8 cellular contexts compared by ENCODE assay signal in the genomic region with DNA sequence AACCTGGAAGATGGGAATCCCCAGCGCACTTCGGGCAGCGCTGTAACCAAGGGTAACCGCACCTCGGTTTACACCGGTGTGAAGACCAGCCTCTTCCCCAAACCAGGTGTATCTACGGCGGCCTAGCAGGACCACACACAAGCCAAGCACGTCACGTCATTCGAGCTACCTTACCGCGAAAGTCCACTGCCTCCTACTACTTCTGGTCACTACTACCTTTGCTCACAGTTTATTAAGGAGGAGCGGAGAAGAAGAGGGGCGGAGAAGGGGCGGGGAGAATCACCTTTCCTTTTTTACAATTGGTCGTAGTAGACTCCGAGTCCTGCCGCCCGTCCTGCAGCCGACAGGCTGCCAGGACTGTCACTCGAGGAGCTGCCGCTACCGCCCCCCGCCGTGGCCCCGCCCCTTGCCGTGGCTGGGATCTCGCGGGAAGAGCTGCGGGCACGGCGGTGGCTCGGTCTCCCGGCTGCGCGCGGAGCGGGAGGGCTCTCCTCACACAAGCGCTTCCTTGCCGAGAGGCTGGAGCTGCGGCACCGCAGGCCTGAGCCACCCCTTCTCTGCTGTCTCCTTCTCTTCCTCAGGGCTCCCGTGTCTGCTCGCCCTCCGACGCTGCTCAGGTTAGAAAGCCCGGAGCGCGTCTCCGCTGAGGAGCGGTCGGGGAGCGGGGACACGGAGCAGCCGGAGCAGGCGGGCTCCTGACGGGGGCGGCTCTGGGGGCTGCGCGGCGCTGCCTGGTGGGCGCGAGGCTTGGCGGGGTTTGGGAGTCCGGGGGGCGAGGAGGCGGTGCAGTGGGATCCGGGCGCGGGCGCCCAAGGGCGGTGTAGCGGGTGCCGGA. TPM values are rescaled to one million over a fixed set of nuclear protein-coding genes. Genes with fewer than 3 reads are reported as not detected.
A peak's percentile ranks its signal among the peaks of the same experiment; 100 is the strongest.
DNase-seq lines count a peak whose midpoint lies in the region; ATAC-seq and TF ChIP-seq lines count a peak whose summit lies in the region.

Gene GLCE (plus strand): TSS at position 495 of the 835 bp plus-strand sequence. CDS start 95,172 bp downstream, outside the sequence.

- peak within 1 kb of the TSS; percentile 94 for H3K4me2 ChIP-seq in parathyroid adenoma (ENCODE audit: low read length)

- peak; percentile 94 for DNase-seq in NCI-H1436 (lab: John Stamatoyannopoulos, UW)
- peak; percentile 98 for DNase-seq in SW480 (ENCODE audit: low spot score)
- peak; percentile 96 to 98 (median 96) for DNase-seq in adrenal gland
- DNase-seq in cardiac septum (ENCODE audit: low spot score) = peak; percentile 98
- peak; percentile 94 to 97 for DNase-seq in tibial artery

- ATAC-seq in HG02798 (IDR thresholded peaks at IDR 0.05; ENCODE audit: poor library complexity, unreplicated experiment) = peak; percentile 97

- peak; percentile 91 to 95 for TF ChIP-seq POLR2A in adrenal gland (IDR thresholded peaks at IDR 0.05)

- no peak for TF ChIP-seq CTCF in GM12875 (IDR thresholded peaks at IDR 0.05; ENCODE audit: borderline replicate concordance, insufficient read depth, low read depth, low read length)
- TF ChIP-seq CTCF in adrenal gland (IDR thresholded peaks at IDR 0.05) = no peak
- no peak for TF ChIP-seq CTCF in parathyroid adenoma (IDR thresholded peaks at IDR 0.05)
- peak in 1 of 2 experiments; percentile 7 for TF ChIP-seq CTCF in tibial artery (IDR thresholded peaks at IDR 0.05)

- H3K9me3 ChIP-seq in adrenal gland (replicated peaks in 1 of 3) (no peaks in the 10 kb centered on the region), parathyroid adenoma (ENCODE audit: control insufficient read depth, low read length) (no peaks in the 10 kb centered on the region), tibial artery (no peaks in the 10 kb centered on the region)

- H3K27me3 ChIP-seq in adrenal gland = no peaks in the 10 kb centered on the region
- H3K27me3 ChIP-seq in parathyroid adenoma (ENCODE audit: control insufficient read depth, insufficient read depth, low read length) = no peaks in the 10 kb centered on the region
- H3K27me3 ChIP-seq in tibial artery = no peaks in the 10 kb centered on the region

- H3K27ac ChIP-seq in adrenal gland (peak within 1 kb of the TSS; percentile 33 to 86 (median 75)), parathyroid adenoma (peak within 1 kb of the TSS; percentile 89), tibial artery (peak within 1 kb of the TSS; percentile 75)

- peak within 1 kb of the TSS; percentile 84 for H3K4me3 ChIP-seq in GM12875 (ENCODE audit: low read depth, low read length)
- H3K4me3 ChIP-seq in adrenal gland = peak within 1 kb of the TSS; percentile 43 to 98 (median 82)
- peak within 1 kb of the TSS; percentile 89 for H3K4me3 ChIP-seq in parathyroid adenoma (ENCODE audit: low read depth, low read length)
- peak within 1 kb of the TSS; percentile 75 to 98 for H3K4me3 ChIP-seq in tibial artery

- intact Hi-C loops in adrenal gland (cut with DNase I) = loop anchor here (5.0 to 10.0 kb wide), 5 partner anchors 64 to 234 kb away; no protein-coding TSS in a partner anchor
- intact Hi-C loops in cardiac septum (cut with DNase I) = loop anchor here (5.0 kb wide), 2 partner anchors 98 to 107 kb away; no protein-coding TSS in a partner anchor
- intact Hi-C loops in tibial artery (cut with DNase I; ENCODE audit: low total_unique reads) = no loop called here

- H3K9ac ChIP-seq in parathyroid adenoma = peak within 1 kb of the TSS; percentile 46

- H3K4me1 ChIP-seq in adrenal gland (replicated peaks in 1 of 2) (peaks cover 0 to 19% of the 10 kb centered on the region in 2 donors), parathyroid adenoma (peaks cover 4% of the 10 kb centered on the region), tibial artery (peaks cover 0 to 11% (median 2%) of the 10 kb centered on the region in 4 donors)

- peak within 1 kb of the TSS; percentile 93 for H2AFZ ChIP-seq in parathyroid adenoma

- H3K79me2 ChIP-seq in parathyroid adenoma = peaks cover 5% of the 10 kb centered on the region

- 0 to 2% (median 1%) methylated on average over 19 to 75 of the region's 75 CpGs for WGBS in adrenal gland, 4 donors

- H3K36me3 ChIP-seq in adrenal gland (replicated peaks in 1 of 2) (no peaks in the 10 kb centered on the region), parathyroid adenoma (ENCODE audit: control insufficient read depth, insufficient read depth, low read length) (no peaks in the 10 kb centered on the region), tibial artery (no peaks in the 10 kb centered on the region)

RNA-seq across cellular contexts. Expression of gene GLCE, which starts in this region (rescaled TPM):
- total RNA-seq in adrenal gland = 10 to 100 TPM; 20.5 to 48.4 (median 28.4) TPM
- 10 to 100 TPM in 2 of 3 donors, 1 to 10 TPM in 1; 9.3 to 22.3 (median 14.4) TPM for polyA plus RNA-seq in adrenal gland
- total RNA-seq in cardiac septum = 6.2 TPM

Comparison
In these comparisons a context has a peak if more than half of its experiments do, and no peak if none do; other contexts are left out.
1. Peak in every context shown above with its lines: DNase-seq, ATAC-seq, H3K4me3 ChIP-seq and H3K27ac ChIP-seq.